In the genomic region with DNA sequence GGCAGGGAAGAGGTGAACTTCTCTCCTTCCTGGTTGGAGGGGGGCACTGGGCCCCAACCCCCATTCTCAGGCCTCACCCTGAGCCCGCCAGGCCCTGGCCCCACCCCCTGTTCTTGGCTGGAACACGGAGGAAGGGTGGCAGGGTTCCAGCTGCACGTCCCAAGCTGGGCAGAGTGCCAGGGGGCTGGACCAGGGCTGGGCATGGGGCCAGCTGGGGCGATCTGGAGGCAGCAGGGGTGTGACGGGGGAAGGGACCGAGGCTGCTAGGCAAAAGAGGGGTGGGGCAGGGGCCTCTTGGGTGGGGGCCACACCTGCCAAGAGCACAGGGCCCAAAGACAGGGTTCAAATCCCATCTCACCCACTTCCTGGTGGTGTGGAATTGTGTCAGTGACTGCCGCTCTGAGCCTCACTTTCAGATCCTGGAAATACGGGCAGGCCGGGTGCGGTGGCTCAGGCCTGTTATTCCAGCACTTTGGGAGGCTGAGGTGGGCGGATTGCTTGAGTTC, we compare ENCODE assay signal across 8 cellular contexts. TPM values are rescaled to one million over a fixed set of nuclear protein-coding genes. Genes with fewer than 3 reads are reported as not detected.
DNase-seq lines count a peak whose midpoint lies in the region; ATAC-seq, FAIRE-seq and TF ChIP-seq lines count a peak whose summit lies in the region.

No MANE protein-coding gene starts in this region.

- peak; percentile 27 for DNase-seq in GM04504 (ENCODE audit: low read depth)
- DNase-seq in NCI-H345 treated with DMSO at 0.1 percent for 48 hours (lab: John Stamatoyannopoulos, UW; ENCODE audit: unreplicated experiment), result peak; percentile 78
- DNase-seq in bronchial epithelial cell (ENCODE audit: low read depth), result peak; percentile 77
- DNase-seq in kidney epithelial cell (ENCODE audit: low read depth), result peak; percentile 59
- peak; percentile 93 for DNase-seq in superior temporal gyrus (ENCODE audit: extremely low spot score)
- DNase-seq in activated T-cell treated with anti-CD3 and anti-CD28 coated beads for 4 hours, result no peak

- H3K36me3 ChIP-seq in bronchial epithelial cell (ENCODE audit: control insufficient read depth, insufficient read depth, low read length) (no peaks in the 10 kb centered on the region), kidney epithelial cell (ENCODE audit: control insufficient read depth, insufficient read depth, low read length) (no peaks in the 10 kb centered on the region)

- no peak for FAIRE-seq in bronchial epithelial cell (lab: Jason Lieb, UNC)

- TF ChIP-seq CTCF in bronchial epithelial cell (IDR thresholded peaks at IDR 0.05; ENCODE audit: insufficient read depth, low read length, severe bottlenecking) (no peak), kidney epithelial cell (IDR thresholded peaks at IDR 0.05; ENCODE audit: insufficient read depth, low read length, poor library complexity, severe bottlenecking) (no peak)

- H3K4me3 ChIP-seq in bronchial epithelial cell (ENCODE audit: low read depth, low read length) (no peak overlapping the region), kidney epithelial cell (ENCODE audit: low read depth, low read length) (no peak overlapping the region)

- no peak for ATAC-seq in HG02840 (IDR thresholded peaks at IDR 0.05; ENCODE audit: low FRiP score, unreplicated experiment)
- no peak for ATAC-seq in HG02970 (IDR thresholded peaks at IDR 0.05; ENCODE audit: low FRiP score, unreplicated experiment)

- H3K27me3 ChIP-seq in bronchial epithelial cell (ENCODE audit: control insufficient read depth, insufficient read depth, low read length), result peaks cover 4% of the 10 kb centered on the region
- H3K27me3 ChIP-seq in kidney epithelial cell (ENCODE audit: control insufficient read depth, insufficient read depth, low read length), result peaks cover 24% of the 10 kb centered on the region

RNA-seq across cellular contexts. Expression of a gene that starts 2.2 kb away (rescaled TPM):
- 0.13 and 0.53 TPM in 2 replicates for total RNA-seq in bronchial epithelial cell
- total RNA-seq in kidney epithelial cell, result 0.42 and 0.75 TPM in 2 replicates

RNA-seq across cellular contexts. Expression of a gene that starts 47.8 kb away (rescaled TPM):
- total RNA-seq in bronchial epithelial cell, result 31.3 and 45.2 TPM in 2 replicates
- 68.2 and 83.0 TPM in 2 replicates for total RNA-seq in kidney epithelial cell
